Comparison of ENCODE assay signal across 8 cellular contexts in genomic region chr10:98383134-98383667, GRCh38. TPM values are rescaled to one million over a fixed set of nuclear protein-coding genes. Genes with fewer than 3 reads are reported as not detected.
DNase-seq lines count a peak whose midpoint lies in the region; ATAC-seq, FAIRE-seq and TF ChIP-seq lines count a peak whose summit lies in the region.
"Not testable (repeated sequence)": the region's sequence is repeated elsewhere in the genome, so short reads cannot be mapped to it uniquely, and the experiment has no call there.

No MANE protein-coding gene starts in this region.

- not testable (repeated sequence) for H2BK120ac ChIP-seq in trophoblast cell (ENCODE audit: insufficient read depth, low read length, poor library complexity)

- peak overlapping the region; percentile 5; the same call in 1 of the 3 replicates for H3K4me2 ChIP-seq in A549
- H3K4me2 ChIP-seq in trophoblast cell (ENCODE audit: low read length) = not testable (repeated sequence)

- not testable (repeated sequence) for TF ChIP-seq RAD21 in A549 (conservative IDR thresholded peaks at IDR 0.05 in 1 of 2, IDR thresholded peaks at IDR 0.05 in 1 of 2)

- not testable (repeated sequence) for H2AFZ ChIP-seq in trophoblast cell (ENCODE audit: insufficient read depth, low read length, poor library complexity)

- not testable (repeated sequence) for H3K23ac ChIP-seq in trophoblast cell (ENCODE audit: low read length)

- not testable (repeated sequence) for H2BK5ac ChIP-seq in trophoblast cell (ENCODE audit: low read depth, low read length, poor library complexity)

- not testable (repeated sequence) for H3K36me3 ChIP-seq in SJCRH30; trophoblast cell (ENCODE audit: control insufficient read depth in 1 of 2, insufficient read depth in 2 of 2, low read length in 2 of 2)

- H3K27me3 ChIP-seq in SJCRH30; trophoblast cell (ENCODE audit: insufficient read depth, low read length): not testable (repeated sequence)

- DNase-seq in A549 (ENCODE audit: low read depth in 1 of 2, low spot score in 1 of 2) (peak in 1 of 2 experiments; percentile 27), ELR (ENCODE audit: low read depth) (peak; percentile 83), HT1080 (ENCODE audit: low read depth) (peak; percentile 85), SJCRH30 (peak; percentile 15 to 31), astrocyte of the cerebellum (ENCODE audit: low read depth) (peak; percentile 42), epithelial cell of proximal tubule (ENCODE audit: low read depth) (peak; percentile 33), iris pigment epithelial cell (ENCODE audit: low read depth) (peak; percentile 80), trophoblast cell (peak; percentile 34 to 59)

- H3K14ac ChIP-seq in trophoblast cell (ENCODE audit: low read length) = not testable (repeated sequence)

- not testable (repeated sequence) for H3K9ac ChIP-seq in trophoblast cell (ENCODE audit: low read length)

- not testable (repeated sequence) for H4K12ac ChIP-seq in trophoblast cell (ENCODE audit: low read depth, low read length)

- POLR2A ChIA-PET in A549 (lab: Yijun Ruan, JAX) = not testable (repeated sequence)

- not testable (repeated sequence) for H3K79me1 ChIP-seq in trophoblast cell (ENCODE audit: low read length)

- CTCF ChIA-PET in A549 (lab: Yijun Ruan, JAX) = interaction anchor here (0.9 to 1.0 kb wide), 2 partner anchors 20 to 74 kb away, joined by 3 read pairs; no protein-coding TSS in a partner anchor

- H3K79me2 ChIP-seq in trophoblast cell (ENCODE audit: control insufficient read depth, insufficient read depth, low read length, poor library complexity) = not testable (repeated sequence)

- TF ChIP-seq EP300 in A549 (IDR thresholded peaks at IDR 0.05) = not testable (repeated sequence)

- not testable (repeated sequence) for H3K4me3 ChIP-seq in A549; SJCRH30; astrocyte of the cerebellum (ENCODE audit: low read depth, low read length); epithelial cell of proximal tubule (ENCODE audit: low read depth, low read length); trophoblast cell (ENCODE audit: low read depth, low read length)

- in situ Hi-C loops in astrocyte of the cerebellum (cut with HindIII; ENCODE audit: low sequenced_read_pairs) = not testable (repeated sequence)

- 81% methylated on average over 7 of the region's 7 CpGs for WGBS in A549 (ENCODE audit: missing lambda C conversion rate)
- WGBS in trophoblast cell (ENCODE audit: extremely low coverage, insufficient coverage, insufficient read length) = no CpG with 5 or more reads among the region's 7 CpGs

- not testable (repeated sequence) for H4K91ac ChIP-seq in trophoblast cell (ENCODE audit: low read depth, low read length)

- not testable (repeated sequence) for H3K4me1 ChIP-seq in A549, SJCRH30
- peaks cover 18 to 20% of the 10 kb centered on the region in 2 experiments for H3K4me1 ChIP-seq in trophoblast cell (ENCODE audit: control insufficient read depth in 1 of 2, insufficient read depth in 2 of 2, low read length in 2 of 2)

- not testable (repeated sequence) for H2BK12ac ChIP-seq in trophoblast cell (ENCODE audit: low read length)

- not testable (repeated sequence) for H3K9me3 ChIP-seq in A549; SJCRH30 (replicated peaks); trophoblast cell (ENCODE audit: insufficient read depth, low read depth, low read length)

- H3K18ac ChIP-seq in trophoblast cell (ENCODE audit: low read length) = not testable (repeated sequence)

- TF ChIP-seq CTCF in A549 (IDR thresholded peaks at IDR 0.05); astrocyte of the cerebellum (IDR thresholded peaks at IDR 0.05; ENCODE audit: low read depth, low read length, missing control alignments); epithelial cell of proximal tubule (conservative IDR thresholded peaks at IDR 0.05; ENCODE audit: low read depth, low read length): not testable (repeated sequence)

- peak overlapping the region in 1 of 2 experiments; percentile 50; a peak in 2 of 6 replicates for H3K27ac ChIP-seq in A549
- not testable (repeated sequence) for H3K27ac ChIP-seq in SJCRH30; trophoblast cell (ENCODE audit: low read depth, low read length)

- H3K4ac ChIP-seq in trophoblast cell (ENCODE audit: low read depth, low read length) = not testable (repeated sequence)

- not testable (repeated sequence) for TF ChIP-seq POLR2A in A549 (IDR thresholded peaks at IDR 0.05; ENCODE audit: low read length)

- H2AK5ac ChIP-seq in trophoblast cell (ENCODE audit: low read length) = not testable (repeated sequence)

- ATAC-seq in A549 = peak in 1 of 2 experiments; percentile 36; a peak in 1 of 6 replicates

- H4K8ac ChIP-seq in trophoblast cell (ENCODE audit: low read depth, low read length) = not testable (repeated sequence)

- FAIRE-seq in A549 (lab: Jason Lieb, UNC) = not testable (repeated sequence)

TF ChIP-seq in A549, 52 proteins besides CTCF, POLR2A, EP300 and RAD21:
- TF ChIP-seq FOSL2 (IDR thresholded peaks at IDR 0.05) = not testable (repeated sequence)
- peak; percentile 44 for TF ChIP-seq FOSL2 (CRISPR knock-in tag; IDR thresholded peaks at IDR 0.05)

RNA-seq across cellular contexts. Expression of gene PYROXD2, which starts 31.8 kb away (rescaled TPM):
- 4.6 and 7.7 TPM in 2 replicates for polyA plus RNA-seq in A549 (2011; rRNA removed)
- polyA plus RNA-seq in A549 (2012; cell fraction: cytosol; rRNA removed) = 6.3 TPM in 2 replicates
- 18.8 and 27.3 TPM in 2 replicates for polyA plus RNA-seq in A549 (2012; cell fraction: nucleus; rRNA removed)
- 6.3 to 8.0 TPM (median 7.2 TPM) in 3 replicates for polyA plus RNA-seq in A549 (2017; fragmentation: RNase III; extraction: RNeasy Plus Mini Kit Qiagen cat#74134 plus additional on column Dnase treatment)
- polyA minus RNA-seq in A549 (2011; rRNA and poly(A)+ RNA removed) = 6.2 and 7.0 TPM in 2 replicates
- total RNA-seq in HT1080 (2014; rRNA removed; shearing (Covaris generic)) = 3.8 and 4.8 TPM in 2 replicates
- polyA plus RNA-seq in HT1080 (2015; cell fraction: cytosol; rRNA removed) = 2.2 and 2.9 TPM in 2 replicates
- polyA plus RNA-seq in HT1080 (2015; cell fraction: nucleus; rRNA removed) = 11.2 and 16.5 TPM in 2 replicates
- 0.59 and 1.1 TPM in 2 replicates for total RNA-seq in SJCRH30 (2014; rRNA removed; shearing (Covaris generic))
- 3.7 and 5.8 TPM in 2 replicates for total RNA-seq in epithelial cell of proximal tubule
- 1.3 and 1.5 TPM in 2 replicates for polyA plus RNA-seq in trophoblast cell (2013)
